In genomic region chrX:150366951-150367545, GRCh38 we compare ENCODE assay signal across 9 cellular contexts. TPM values are rescaled to one million over a fixed set of nuclear protein-coding genes. Genes with fewer than 3 reads are reported as not detected.
A peak's percentile ranks its signal among the peaks of the same experiment; 100 is the strongest.
DNase-seq lines count a peak whose midpoint lies in the region; ATAC-seq, FAIRE-seq and TF ChIP-seq lines count a peak whose summit lies in the region.
"Had no signal": no experiment of that assay in that cellular context is flagged by ENCODE, and none has a peak within 500 bp of the region (broad histone marks: within the 10 kb centered on the region; RNA-seq: fewer than 3 reads in every experiment).

No MANE protein-coding gene starts in this region.

- no peak for FAIRE-seq in keratinocyte (lab: Jason Lieb, UNC)
- FAIRE-seq: A204.1 had no signal

- H3K9me3 ChIP-seq in SK-N-SH (no peaks in the 10 kb centered on the region), keratinocyte (ENCODE audit: control insufficient read depth, low read depth, low read length) (no peaks in the 10 kb centered on the region)

- POLR2A ChIA-PET in SK-N-SH (lab: Yijun Ruan, JAX): no interaction called here
- POLR2A ChIA-PET in activated naive CD8-positive, alpha-beta T cell treated with anti-CD3 and anti-CD28 coated beads, Interleukin-2, amount 10 ng/mL, durations not matched to agents 7 days and 5 days (lab: Charles Lee): no interaction called here

- H3K4me3 ChIP-seq in SK-N-SH (ENCODE audit: low read depth in 2 of 2, low read length in 1 of 2): peak overlapping the region in 1 of 2 experiments; percentile 43; a peak in 1 of 4 replicates
- no peak overlapping the region for H3K4me3 ChIP-seq in keratinocyte (ENCODE audit: control insufficient read depth in 2 of 3, extremely low read depth in 1 of 3, insufficient read depth in 2 of 3, low read depth in 1 of 3, low read length in 3 of 3)

- H3K9me3 Mint-ChIP-seq in activated naive CD8-positive, alpha-beta T cell treated with anti-CD3 and anti-CD28 coated beads, Interleukin-2, amount 10 ng/mL, durations not matched to agents 7 days and 5 days: no peaks in the 10 kb centered on the region

- H3K9me2 ChIP-seq in SK-N-SH: no peaks in the 10 kb centered on the region

- H3K27me3 ChIP-seq in SK-N-SH (ENCODE audit: insufficient read depth): no peaks in the 10 kb centered on the region
- H3K27me3 ChIP-seq in keratinocyte (ENCODE audit: control insufficient read depth, extremely low read depth, insufficient read depth, low read length): peaks cover 7% of the 10 kb centered on the region

- H3K27ac ChIP-seq in SK-N-SH (ENCODE audit: low read depth in 2 of 2, low read length in 1 of 2) (peak overlapping the region in 1 of 2 experiments; percentile 65; a peak in 1 of 4 replicates), keratinocyte (ENCODE audit: control insufficient read depth, insufficient read depth, low read length) (no peak overlapping the region)

- peaks cover 6% of the 10 kb centered on the region for H3F3A ChIP-seq in SK-N-SH (replicated peaks; ENCODE audit: insufficient read depth)

- 26% methylated on average over 5 of the region's 5 CpGs for WGBS in SK-N-SH (ENCODE audit: low lambda C conversion rate)

- CTCF ChIA-PET in SK-N-SH (lab: Yijun Ruan, JAX): interaction anchor here (1.0 to 4.8 kb wide), 2 partner anchors 9 to 405 kb away, joined by 3 to 18 read pairs; no protein-coding TSS in a partner anchor

- peaks cover 12% of the 10 kb centered on the region for H3K27me3 Mint-ChIP-seq in activated naive CD8-positive, alpha-beta T cell treated with anti-CD3 and anti-CD28 coated beads, Interleukin-2, amount 10 ng/mL, durations not matched to agents 7 days and 5 days

- H3K9me1 ChIP-seq in keratinocyte (ENCODE audit: control insufficient read depth, extremely low read depth, insufficient read depth, low read length): no peaks in the 10 kb centered on the region

- H3K27ac Mint-ChIP-seq in activated naive CD8-positive, alpha-beta T cell treated with anti-CD3 and anti-CD28 coated beads, Interleukin-2, amount 10 ng/mL, durations not matched to agents 7 days and 5 days: no peak overlapping the region

- TF ChIP-seq EP300 in SK-N-SH (IDR thresholded peaks at IDR 0.05; ENCODE audit: borderline replicate concordance in 1 of 2, low read depth in 1 of 2, low read length in 1 of 2): no peak

- dilution Hi-C loops in keratinocyte (cut with MboI; ENCODE audit: extremely low pct_ligation_motif_present, low sequenced_read_pairs): no loop called here

- no peak overlapping the region for H3K9ac ChIP-seq in SK-N-SH
- H3K9ac ChIP-seq in keratinocyte (ENCODE audit: control insufficient read depth, extremely low read depth, insufficient read depth, low read length): no peak overlapping the region

- TF ChIP-seq CTCF in SK-N-SH (IDR thresholded peaks at IDR 0.05) (no peak), keratinocyte (optimal IDR thresholded peaks at IDR 0.05 in 1 of 3, IDR thresholded peaks at IDR 0.05 in 1 of 3, conservative IDR thresholded peaks at IDR 0.05 in 1 of 3; ENCODE audit: extremely low read depth in 1 of 3, insufficient read depth in 2 of 3, low read length in 3 of 3) (no peak), GM10266 (IDR thresholded peaks at IDR 0.05; ENCODE audit: control insufficient read depth, insufficient read depth, low read depth, missing control alignments) (no peak)

- H3K36me3 ChIP-seq in SK-N-SH (replicated peaks in 1 of 2; ENCODE audit: control insufficient read depth in 1 of 2, insufficient read depth in 2 of 2, low read length in 1 of 2) (no peaks in the 10 kb centered on the region), keratinocyte (ENCODE audit: control insufficient read depth in 2 of 2, extremely low read depth in 1 of 2, insufficient read depth in 2 of 2, low read length in 2 of 2) (no peaks in the 10 kb centered on the region)

- H3K4me1 Mint-ChIP-seq in activated naive CD8-positive, alpha-beta T cell treated with anti-CD3 and anti-CD28 coated beads, Interleukin-2, amount 10 ng/mL, durations not matched to agents 7 days and 5 days: peaks cover 17% of the 10 kb centered on the region

- H4K20me1 ChIP-seq in SK-N-SH (ENCODE audit: insufficient read depth) (no peaks in the 10 kb centered on the region), keratinocyte (ENCODE audit: control insufficient read depth, extremely low read depth, insufficient read depth, low read length) (no peaks in the 10 kb centered on the region)

- H3K79me2 ChIP-seq in SK-N-SH (ENCODE audit: insufficient read depth) (peaks cover 73% of the 10 kb centered on the region), keratinocyte (ENCODE audit: control insufficient read depth, insufficient read depth, low read length) (no peaks in the 10 kb centered on the region)

- no peaks in the 10 kb centered on the region for H3K36me3 Mint-ChIP-seq in activated naive CD8-positive, alpha-beta T cell treated with anti-CD3 and anti-CD28 coated beads, Interleukin-2, amount 10 ng/mL, durations not matched to agents 7 days and 5 days

- no peak for DNase-seq in SK-N-SH
- no peak for DNase-seq in activated naive CD8-positive, alpha-beta T cell treated with anti-CD3 and anti-CD28 coated beads, Interleukin-2, amount 10 ng/mL, durations not matched to agents 7 days and 5 days
- no peak for DNase-seq in keratinocyte (ENCODE audit: low read depth, low spot score)
- peak; percentile 4 for DNase-seq in stimulated activated naive CD8-positive, alpha-beta T cell treated with anti-CD3 and anti-CD28 coated beads, Interleukin-15, Interleukin-2, amounts not matched to agents 100 U/mL and 50 U/mL, for 24 hours
- DNase-seq in GM10266 (ENCODE audit: extremely low spot score): no peak

- H2AFZ ChIP-seq in SK-N-SH (ENCODE audit: low read depth) (no peak overlapping the region), keratinocyte (ENCODE audit: control insufficient read depth, low read length) (no peak overlapping the region)

- TF ChIP-seq RAD21 in SK-N-SH (IDR thresholded peaks at IDR 0.05; ENCODE audit: low read length): no peak

- H3K4me1 ChIP-seq in SK-N-SH (ENCODE audit: control insufficient read depth in 1 of 2, insufficient read depth in 2 of 2, low read depth in 1 of 2, low read length in 1 of 2): peaks cover 0 to 6% of the 10 kb centered on the region in 2 experiments; a peak in 1 of 4 replicates
- peaks cover 5% of the 10 kb centered on the region for H3K4me1 ChIP-seq in keratinocyte (ENCODE audit: control insufficient read depth, extremely low read depth, insufficient read depth, low read length)

- H3K4me2 ChIP-seq in SK-N-SH (peak overlapping the region; percentile 68), keratinocyte (ENCODE audit: control insufficient read depth, extremely low read depth, insufficient read depth, low read depth, low read length) (peak overlapping the region; percentile 77)

- peak overlapping the region; percentile 83 for H3K4me3 Mint-ChIP-seq in activated naive CD8-positive, alpha-beta T cell treated with anti-CD3 and anti-CD28 coated beads, Interleukin-2, amount 10 ng/mL, durations not matched to agents 7 days and 5 days

- no peak for ATAC-seq in SK-N-SH treated with all-trans-retinoic acid at 6 μM for 48 hours
- ATAC-seq in activated naive CD8-positive, alpha-beta T cell treated with anti-CD3 and anti-CD28 coated beads, Interleukin-2, amount 10 ng/mL, durations not matched to agents 7 days and 5 days (ENCODE audit: low read depth): no peak
- no peak for ATAC-seq in stimulated activated naive CD8-positive, alpha-beta T cell treated with anti-CD3 and anti-CD28 coated beads, Interleukin-15, Interleukin-2, amounts not matched to agents 100 U/mL and 50 U/mL, for 24 hours
- ATAC-seq in HG02852 (IDR thresholded peaks at IDR 0.05; ENCODE audit: unreplicated experiment): no peak
- ATAC-seq in GM19397 (IDR thresholded peaks at IDR 0.05; ENCODE audit: unreplicated experiment): no peak

TF ChIP-seq in SK-N-SH, 30 proteins besides CTCF, POLR2A, EP300 and RAD21 (continues in another document):
- no peak for TF ChIP-seq SIN3A (IDR thresholded peaks at IDR 0.05; ENCODE audit: borderline replicate concordance, low read depth, low read length)
- TF ChIP-seq SMC3 (IDR thresholded peaks at IDR 0.05; ENCODE audit: low read depth, low read length): no peak
- no peak for TF ChIP-seq CHD2 (IDR thresholded peaks at IDR 0.05; ENCODE audit: low read length, partially characterized antibody)
- no peak for TF ChIP-seq FOSL2 (IDR thresholded peaks at IDR 0.05; ENCODE audit: borderline replicate concordance, low read depth)
- TF ChIP-seq NFIC (IDR thresholded peaks at IDR 0.05; ENCODE audit: borderline replicate concordance): no peak
- TF ChIP-seq JUND (IDR thresholded peaks at IDR 0.05): no peak
- TF ChIP-seq EZH2phosphoT487 (IDR thresholded peaks at IDR 0.05; ENCODE audit: borderline replicate concordance, low read depth): no peak
- no peak for TF ChIP-seq GABPA (IDR thresholded peaks at IDR 0.05; ENCODE audit: low read depth)

TF ChIP-seq in SK-N-SH treated with all-trans-retinoic acid at 6 μM for 48 hours, 23 proteins besides CTCF, POLR2A, EP300 and RAD21:
- TF ChIP-seq ARNTL (CRISPR knock-in tag; IDR thresholded peaks at IDR 0.05; ENCODE audit: borderline replicate concordance, low read depth): no peak
- no peak for TF ChIP-seq OSR1 (CRISPR knock-in tag; IDR thresholded peaks at IDR 0.05)
- TF ChIP-seq TCF4 (CRISPR knock-in tag; IDR thresholded peaks at IDR 0.05; ENCODE audit: borderline replicate concordance): no peak
- TF ChIP-seq ZNF565 (CRISPR knock-in tag; conservative IDR thresholded peaks at IDR 0.05; ENCODE audit: low read depth): no peak
- no peak for TF ChIP-seq ZFP30 (CRISPR knock-in tag; IDR thresholded peaks at IDR 0.05)

RNA-seq across cellular contexts. Expression of gene MAMLD1, which starts 3.9 kb away (rescaled TPM):
- polyA plus RNA-seq in SK-N-SH (2012; rRNA removed) (2.9 and 4.4 TPM in 2 replicates), keratinocyte (0.42 to 1.2 TPM (median 0.98 TPM) in 3 replicates)
- polyA plus RNA-seq in SK-N-SH (2012; cell fraction: cytosol; rRNA removed): 2.8 and 2.9 TPM in 2 replicates
- 20.1 and 20.2 TPM in 2 replicates for polyA plus RNA-seq in SK-N-SH (2012; cell fraction: nucleus; rRNA removed)
- total RNA-seq in activated naive CD8-positive, alpha-beta T cell treated with anti-CD3 and anti-CD28 coated beads, Interleukin-2, amount 10 ng/mL, durations not matched to agents 7 days and 5 days: 1 to 10 TPM; 1.6 to 2.5 TPM
- polyA plus RNA-seq in keratinocyte (2011; ENCODE audit: low read depth): 0.15 TPM
- 0.82 and 0.84 TPM in 2 replicates for polyA plus RNA-seq in keratinocyte (2011; cell fraction: cytosol; rRNA removed)
- 2.4 and 3.3 TPM in 2 replicates for polyA plus RNA-seq in keratinocyte (2011; cell fraction: nucleus; rRNA removed)
- polyA plus RNA-seq in keratinocyte (2012; ENCODE audit: low replicate concordance): 0.48 and 1.4 TPM in 2 replicates
- 0.56 to 3.7 TPM (median 1.7 TPM) in 3 replicates for polyA minus RNA-seq in keratinocyte
- 1.3 TPM for polyA minus RNA-seq in keratinocyte (2011; cell fraction: cytosol; rRNA and poly(A)+ RNA removed)
- 0.95 and 1.5 TPM in 2 replicates for polyA minus RNA-seq in keratinocyte (2011; cell fraction: nucleus; rRNA and poly(A)+ RNA removed)
